17 cellular contexts compared by ENCODE assay signal in the genomic region with DNA sequence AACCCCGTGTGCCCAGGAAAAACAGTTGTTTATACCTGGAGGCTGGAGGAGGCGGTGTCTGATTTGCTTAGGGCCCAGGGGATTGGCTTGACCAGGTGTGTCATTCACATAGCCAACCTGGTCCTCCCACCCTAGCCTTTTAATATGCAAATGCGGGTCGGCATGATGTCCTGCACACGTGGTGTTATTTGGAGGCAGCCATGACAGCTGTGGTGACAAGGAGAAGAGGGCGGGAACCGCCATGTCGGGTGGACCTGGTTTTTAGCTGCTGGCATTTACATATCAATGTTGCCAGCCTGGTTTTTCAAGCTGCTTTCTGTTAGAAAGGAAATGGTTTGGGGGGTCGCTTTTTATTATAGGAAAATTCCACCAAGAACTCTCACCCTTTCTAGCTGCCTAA.
DNase-seq lines count a peak whose midpoint lies in the region; ATAC-seq and TF ChIP-seq lines count a peak whose summit lies in the region.
"Had no signal": no experiment of that assay in that cellular context is flagged by ENCODE, and none has a peak within 500 bp of the region (broad histone marks: within the 10 kb centered on the region; RNA-seq: fewer than 3 reads in every experiment).

No MANE protein-coding gene starts in this region.

- no peak for TF ChIP-seq CTCF in HFFc6 (IDR thresholded peaks at IDR 0.05)

- DNase-seq in Daoy (ENCODE audit: low read depth) (peak; percentile 57), NCI-H2029 treated with DMSO at 0.1 percent for 48 hours (lab: John Stamatoyannopoulos, UW) (peak; percentile 73), SK-N-DZ (ENCODE audit: low spot score) (peak; percentile 68), iPS DF 6.9 (ENCODE audit: low read depth, low spot score) (peak; percentile 54), HFFc6 (no peak), anterior cingulate cortex (lab: John Stamatoyannopoulos, UW) (no peak)
- no peak for DNase-seq in activated CD8-positive, alpha-beta T cell treated with anti-CD3 and anti-CD28 coated beads, Interleukin-2, amount 10 ng/mL, durations not matched to agents 7 days and 5 days
- DNase-seq in activated CD8-positive, alpha-beta memory T cell treated with anti-CD3 and anti-CD28 coated beads for 24 hours: no peak
- DNase-seq: EL, NCI-H1417, NCI-H2081, NCI-H524 treated with DMSO at 0.1 percent for 48 hours, PC-9, SW 1271 had no signal

- no CpG with 5 or more reads among the region's 9 CpGs for WGBS in iPS DF 6.9 (ENCODE audit: insufficient coverage, insufficient read length)

- H3K4me3 Mint-ChIP-seq in activated CD8-positive, alpha-beta T cell treated with anti-CD3 and anti-CD28 coated beads, Interleukin-2, amount 10 ng/mL, durations not matched to agents 7 days and 5 days: no peak overlapping the region
- H3K4me3 Mint-ChIP-seq in HFFc6: no peak overlapping the region

- ATAC-seq in activated CD8-positive, alpha-beta T cell treated with anti-CD3 and anti-CD28 coated beads, Interleukin-2, amount 10 ng/mL, durations not matched to agents 7 days and 5 days: no peak
- ATAC-seq: A549 had no signal

- no peak overlapping the region for H3K4me3 ChIP-seq in iPS DF 6.9 (ENCODE audit: low read length)
- H3K4me3 ChIP-seq: A549; BLaER1 treated with 17β-estradiol and CSF1 and Interleukin-3, amounts not matched to agents 10 nM and 100 nM; PC-9; SJSA1 had no signal

- H3K36me3 ChIP-seq in iPS DF 6.9 (ENCODE audit: control insufficient read depth, insufficient read depth, low read length): no peaks in the 10 kb centered on the region
- H3K36me3 ChIP-seq: BLaER1 treated with 17β-estradiol and CSF1 and Interleukin-3, amounts not matched to agents 10 nM and 100 nM; SJSA1 had no signal

- H3K27ac Mint-ChIP-seq in activated CD8-positive, alpha-beta T cell treated with anti-CD3 and anti-CD28 coated beads, Interleukin-2, amount 10 ng/mL, durations not matched to agents 7 days and 5 days: no peak overlapping the region
- H3K27ac Mint-ChIP-seq in HFFc6: no peak overlapping the region

- H3K36me3 Mint-ChIP-seq in activated CD8-positive, alpha-beta T cell treated with anti-CD3 and anti-CD28 coated beads, Interleukin-2, amount 10 ng/mL, durations not matched to agents 7 days and 5 days (ENCODE audit: low read depth): no peaks in the 10 kb centered on the region
- H3K36me3 Mint-ChIP-seq in HFFc6 (ENCODE audit: low read depth): no peaks in the 10 kb centered on the region

- no peaks in the 10 kb centered on the region for H3K27me3 ChIP-seq in iPS DF 6.9 (ENCODE audit: control insufficient read depth, insufficient read depth, low read length)
- H3K27me3 ChIP-seq: BLaER1 treated with 17β-estradiol and CSF1 and Interleukin-3, amounts not matched to agents 10 nM and 100 nM; SJSA1 had no signal

- no peaks in the 10 kb centered on the region for H3K9me3 Mint-ChIP-seq in activated CD8-positive, alpha-beta T cell treated with anti-CD3 and anti-CD28 coated beads, Interleukin-2, amount 10 ng/mL, durations not matched to agents 7 days and 5 days (ENCODE audit: insufficient read depth)
- peaks cover 8% of the 10 kb centered on the region for H3K9me3 Mint-ChIP-seq in HFFc6

- H3K27ac ChIP-seq in iPS DF 6.9 (ENCODE audit: low read length): no peak overlapping the region
- H3K27ac ChIP-seq: A549; BLaER1 treated with 17β-estradiol and CSF1 and Interleukin-3, amounts not matched to agents 10 nM and 100 nM; PC-9; SJSA1 had no signal

- no peaks in the 10 kb centered on the region; the same call in 1 of the 2 replicates for H3K4me1 ChIP-seq in iPS DF 6.9 (ENCODE audit: control insufficient read depth, insufficient read depth, low read length)
- H3K4me1 ChIP-seq: A549, SJSA1 had no signal

- no peaks in the 10 kb centered on the region for H3K9me3 ChIP-seq in iPS DF 6.9 (ENCODE audit: control insufficient read depth, insufficient read depth, low read length)
- H3K9me3 ChIP-seq: A549, SJSA1 had no signal

- POLR2A ChIA-PET in activated CD8-positive, alpha-beta T cell treated with anti-CD3 and anti-CD28 coated beads, Interleukin-2, amount 10 ng/mL, durations not matched to agents 7 days and 5 days (lab: Charles Lee): no interaction called here

- H3K4me1 Mint-ChIP-seq in activated CD8-positive, alpha-beta T cell treated with anti-CD3 and anti-CD28 coated beads, Interleukin-2, amount 10 ng/mL, durations not matched to agents 7 days and 5 days (ENCODE audit: low read depth): no peaks in the 10 kb centered on the region
- no peaks in the 10 kb centered on the region for H3K4me1 Mint-ChIP-seq in HFFc6 (ENCODE audit: low read depth)

- no peaks in the 10 kb centered on the region for H3K27me3 Mint-ChIP-seq in activated CD8-positive, alpha-beta T cell treated with anti-CD3 and anti-CD28 coated beads, Interleukin-2, amount 10 ng/mL, durations not matched to agents 7 days and 5 days (ENCODE audit: low read depth)
- H3K27me3 Mint-ChIP-seq in HFFc6 (ENCODE audit: insufficient read depth): peaks cover 1% of the 10 kb centered on the region; the same call in 1 of the 2 replicates

- CTCF ChIA-PET in activated CD8-positive, alpha-beta T cell treated with anti-CD3 and anti-CD28 coated beads, Interleukin-2, amount 10 ng/mL, durations not matched to agents 7 days and 5 days (lab: Charles Lee): no interaction called here

Comparison
In these comparisons a context has a peak if more than half of its experiments do, and no peak if none do; other contexts are left out.
1. DNase-seq: peak in Daoy (single experiment), NCI-H2029 treated with DMSO at 0.1 percent for 48 hours (single experiment), SK-N-DZ (single experiment) and iPS DF 6.9 (single experiment); none in activated CD8-positive, alpha-beta T cell treated with anti-CD3 and anti-CD28 coated beads, Interleukin-2, amount 10 ng/mL, durations not matched to agents 7 days and 5 days (single experiment), HFFc6 (single experiment), activated CD8-positive, alpha-beta memory T cell treated with anti-CD3 and anti-CD28 coated beads for 24 hours (single experiment) and anterior cingulate cortex (0 of 58).